Comparison of ENCODE assay signal across 9 cellular contexts in genomic region chr7:38411404-38411803, GRCh38.
DNase-seq lines count a peak whose midpoint lies in the region; ATAC-seq and TF ChIP-seq lines count a peak whose summit lies in the region.
"Had no signal": no experiment of that assay in that cellular context is flagged by ENCODE, and none has a peak within 500 bp of the region (broad histone marks: within the 10 kb centered on the region; RNA-seq: fewer than 3 reads in every experiment).

No MANE protein-coding gene starts in this region.

- no peak overlapping the region for H3K27ac Mint-ChIP-seq in CD4-positive, alpha-beta memory T cell
- H3K27ac Mint-ChIP-seq in activated CD4-positive, alpha-beta T cell treated with anti-CD3 and anti-CD28 coated beads, Interleukin-2, amount 10 ng/mL, durations not matched to agents 7 days and 5 days: no peak overlapping the region

- no peaks in the 10 kb centered on the region for H3K4me1 ChIP-seq in mammary epithelial cell (ENCODE audit: insufficient read depth, low read length)
- H3K4me1 ChIP-seq in parathyroid adenoma: no peaks in the 10 kb centered on the region
- no peaks in the 10 kb centered on the region for H3K4me1 ChIP-seq in CD4-positive, alpha-beta memory T cell (ENCODE audit: insufficient read depth, low read length)

- ATAC-seq in HG03354 (IDR thresholded peaks at IDR 0.05; ENCODE audit: poor library complexity, severe bottlenecking, unreplicated experiment): no peak

- 71% methylated on average over 1 of the region's 1 CpG for WGBS in mammary epithelial cell (ENCODE audit: low coverage, missing lambda C conversion rate)

- H3K36me3 ChIP-seq in mammary epithelial cell (ENCODE audit: insufficient read depth, low read length): no peaks in the 10 kb centered on the region
- no peaks in the 10 kb centered on the region for H3K36me3 ChIP-seq in parathyroid adenoma (ENCODE audit: control insufficient read depth, insufficient read depth, low read length)
- no peaks in the 10 kb centered on the region for H3K36me3 ChIP-seq in CD4-positive, alpha-beta memory T cell (ENCODE audit: insufficient read depth, low read length)

- H3K27ac ChIP-seq in mammary epithelial cell (ENCODE audit: insufficient read depth, low read depth, low read length): no peak overlapping the region
- no peak overlapping the region for H3K27ac ChIP-seq in parathyroid adenoma
- no peak overlapping the region for H3K27ac ChIP-seq in CD4-positive, alpha-beta memory T cell (ENCODE audit: low read depth, low read length)
- H3K27ac ChIP-seq: epithelial cell of prostate had no signal

- H3K9me3 ChIP-seq in mammary epithelial cell (replicated peaks; ENCODE audit: insufficient read depth, low read length): no peaks in the 10 kb centered on the region
- H3K9me3 ChIP-seq in parathyroid adenoma (ENCODE audit: control insufficient read depth, low read length): no peaks in the 10 kb centered on the region
- no peaks in the 10 kb centered on the region for H3K9me3 ChIP-seq in CD4-positive, alpha-beta memory T cell (ENCODE audit: control insufficient read depth in 1 of 2, low read length in 2 of 2)

- no peaks in the 10 kb centered on the region for H4K20me1 ChIP-seq in mammary epithelial cell (ENCODE audit: insufficient read depth, low read length)

- POLR2A ChIA-PET in CD4-positive, alpha-beta memory T cell (lab: Charles Lee; ENCODE audit: partially characterized antibody): no interaction called here
- POLR2A ChIA-PET in activated CD4-positive, alpha-beta T cell treated with anti-CD3 and anti-CD28 coated beads, Interleukin-2, amount 10 ng/mL, durations not matched to agents 7 days and 5 days (lab: Charles Lee): no interaction called here

- H3K36me3 Mint-ChIP-seq in CD4-positive, alpha-beta memory T cell: peaks cover 0 to 3% of the 10 kb centered on the region in 2 donors
- H3K36me3 Mint-ChIP-seq in activated CD4-positive, alpha-beta T cell treated with anti-CD3 and anti-CD28 coated beads, Interleukin-2, amount 10 ng/mL, durations not matched to agents 7 days and 5 days (ENCODE audit: low read depth): no peaks in the 10 kb centered on the region

- H3K79me2 ChIP-seq in mammary epithelial cell (ENCODE audit: insufficient read depth, low read length) (no peaks in the 10 kb centered on the region), parathyroid adenoma (no peaks in the 10 kb centered on the region)

- in situ Hi-C loops in mammary epithelial cell (cut with MboI; ENCODE audit: low sequenced_read_pairs in 2 of 2): no loop called here

- H3K9ac ChIP-seq in mammary epithelial cell (ENCODE audit: insufficient read depth, low read length) (no peak overlapping the region), parathyroid adenoma (no peak overlapping the region)

- no TSS peak for BruUV-seq in mammary epithelial cell (replicated peaks; lab: Mats Ljungman, UMichigan)

- intact Hi-C loops in mammary epithelial cell (cut with micrococcal nuclease): no loop called here
- intact Hi-C loops in CD4-positive, alpha-beta memory T cell (cut with micrococcal nuclease): no loop called here

- H3K4me1 Mint-ChIP-seq in CD4-positive, alpha-beta memory T cell: peaks cover 3 to 15% (median 8%) of the 10 kb centered on the region in 4 donors
- peaks cover 17% of the 10 kb centered on the region for H3K4me1 Mint-ChIP-seq in activated CD4-positive, alpha-beta T cell treated with anti-CD3 and anti-CD28 coated beads, Interleukin-2, amount 10 ng/mL, durations not matched to agents 7 days and 5 days

- DNase-seq in NCI-H1694 treated with DMSO at 0.1 percent for 48 hours (lab: John Stamatoyannopoulos, UW) (peak; percentile 4), NCI-H1694 (lab: John Stamatoyannopoulos, UW) (no peak), LHCN-M2 (ENCODE audit: low read depth) (peak; percentile 19), mammary epithelial cell (peak; percentile 2)
- no peak for DNase-seq in CD4-positive, alpha-beta memory T cell
- DNase-seq in activated CD4-positive, alpha-beta T cell treated with anti-CD3 and anti-CD28 coated beads, Interleukin-2, amount 10 ng/mL, durations not matched to agents 7 days and 5 days: no peak

- no peak overlapping the region for H3K4me3 ChIP-seq in mammary epithelial cell (replicated peaks in 1 of 3; ENCODE audit: insufficient read depth in 1 of 3, low read depth in 2 of 3, low read length in 3 of 3)
- H3K4me3 ChIP-seq in parathyroid adenoma (ENCODE audit: low read depth, low read length): no peak overlapping the region
- no peak overlapping the region for H3K4me3 ChIP-seq in CD4-positive, alpha-beta memory T cell (ENCODE audit: low read length in 2 of 2)

- TF ChIP-seq CTCF in mammary epithelial cell (conservative IDR thresholded peaks at IDR 0.05 in 1 of 2, IDR thresholded peaks at IDR 0.05 in 1 of 2; ENCODE audit: extremely low read depth in 1 of 2, insufficient read depth in 1 of 2, low read depth in 1 of 2, low read length in 2 of 2): peak; percentile 29 to 45
- TF ChIP-seq CTCF in parathyroid adenoma (IDR thresholded peaks at IDR 0.05): peak; percentile 16

- H3K4me2 ChIP-seq in mammary epithelial cell (ENCODE audit: insufficient read depth, low read depth, low read length) (no peak overlapping the region), parathyroid adenoma (ENCODE audit: low read length) (no peak overlapping the region)

- peaks cover 0 to 6% of the 10 kb centered on the region in 2 donors for H3K27me3 Mint-ChIP-seq in CD4-positive, alpha-beta memory T cell
- H3K27me3 Mint-ChIP-seq in activated CD4-positive, alpha-beta T cell treated with anti-CD3 and anti-CD28 coated beads, Interleukin-2, amount 10 ng/mL, durations not matched to agents 7 days and 5 days: no peaks in the 10 kb centered on the region

- CTCF ChIA-PET in mammary epithelial cell (lab: Charles Lee; ENCODE audit: low non-redundant PET): no interaction called here
- CTCF ChIA-PET in CD4-positive, alpha-beta memory T cell (lab: Charles Lee; ENCODE audit: partially characterized antibody): interaction anchor here (1.6 kb wide), 1 partner anchor 12 kb away, joined by 9 read pairs; no protein-coding TSS in a partner anchor
- CTCF ChIA-PET in activated CD4-positive, alpha-beta T cell treated with anti-CD3 and anti-CD28 coated beads, Interleukin-2, amount 10 ng/mL, durations not matched to agents 7 days and 5 days (lab: Charles Lee): interaction anchor here (1.0 to 1.6 kb wide), 3 partner anchors 8 to 21 kb away, joined by 3 to 5 read pairs (median 3); no protein-coding TSS in a partner anchor

- H2AFZ ChIP-seq in mammary epithelial cell (ENCODE audit: low read depth, low read length): no peak overlapping the region
- H2AFZ ChIP-seq in parathyroid adenoma: no peak overlapping the region

- H3K27me3 ChIP-seq in mammary epithelial cell (ENCODE audit: insufficient read depth, low read length): no peaks in the 10 kb centered on the region
- no peaks in the 10 kb centered on the region for H3K27me3 ChIP-seq in parathyroid adenoma (ENCODE audit: control insufficient read depth, insufficient read depth, low read length)
- H3K27me3 ChIP-seq in CD4-positive, alpha-beta memory T cell (ENCODE audit: insufficient read depth, low read length): no peaks in the 10 kb centered on the region

- dilution Hi-C loops in mammary epithelial cell (cut with HindIII; ENCODE audit: low sequenced_read_pairs): no loop called here

- peaks cover 0 to 4% (median 0%) of the 10 kb centered on the region in 8 donors for H3K9me3 Mint-ChIP-seq in CD4-positive, alpha-beta memory T cell
- H3K9me3 Mint-ChIP-seq in activated CD4-positive, alpha-beta T cell treated with anti-CD3 and anti-CD28 coated beads, Interleukin-2, amount 10 ng/mL, durations not matched to agents 7 days and 5 days: no peaks in the 10 kb centered on the region

- H3K4me3 Mint-ChIP-seq in CD4-positive, alpha-beta memory T cell: no peak overlapping the region
- no peak overlapping the region for H3K4me3 Mint-ChIP-seq in activated CD4-positive, alpha-beta T cell treated with anti-CD3 and anti-CD28 coated beads, Interleukin-2, amount 10 ng/mL, durations not matched to agents 7 days and 5 days

Comparison
In these comparisons a context has a peak if more than half of its experiments do, and no peak if none do; other contexts are left out.
1. DNase-seq: peak in NCI-H1694 treated with DMSO at 0.1 percent for 48 hours (single experiment), LHCN-M2 (single experiment) and mammary epithelial cell (single experiment); none in NCI-H1694 (single experiment), CD4-positive, alpha-beta memory T cell (0 of 5) and activated CD4-positive, alpha-beta T cell treated with anti-CD3 and anti-CD28 coated beads, Interleukin-2, amount 10 ng/mL, durations not matched to agents 7 days and 5 days (single experiment).